ENCODE assay signal across 8 cellular contexts in the genomic region with DNA sequence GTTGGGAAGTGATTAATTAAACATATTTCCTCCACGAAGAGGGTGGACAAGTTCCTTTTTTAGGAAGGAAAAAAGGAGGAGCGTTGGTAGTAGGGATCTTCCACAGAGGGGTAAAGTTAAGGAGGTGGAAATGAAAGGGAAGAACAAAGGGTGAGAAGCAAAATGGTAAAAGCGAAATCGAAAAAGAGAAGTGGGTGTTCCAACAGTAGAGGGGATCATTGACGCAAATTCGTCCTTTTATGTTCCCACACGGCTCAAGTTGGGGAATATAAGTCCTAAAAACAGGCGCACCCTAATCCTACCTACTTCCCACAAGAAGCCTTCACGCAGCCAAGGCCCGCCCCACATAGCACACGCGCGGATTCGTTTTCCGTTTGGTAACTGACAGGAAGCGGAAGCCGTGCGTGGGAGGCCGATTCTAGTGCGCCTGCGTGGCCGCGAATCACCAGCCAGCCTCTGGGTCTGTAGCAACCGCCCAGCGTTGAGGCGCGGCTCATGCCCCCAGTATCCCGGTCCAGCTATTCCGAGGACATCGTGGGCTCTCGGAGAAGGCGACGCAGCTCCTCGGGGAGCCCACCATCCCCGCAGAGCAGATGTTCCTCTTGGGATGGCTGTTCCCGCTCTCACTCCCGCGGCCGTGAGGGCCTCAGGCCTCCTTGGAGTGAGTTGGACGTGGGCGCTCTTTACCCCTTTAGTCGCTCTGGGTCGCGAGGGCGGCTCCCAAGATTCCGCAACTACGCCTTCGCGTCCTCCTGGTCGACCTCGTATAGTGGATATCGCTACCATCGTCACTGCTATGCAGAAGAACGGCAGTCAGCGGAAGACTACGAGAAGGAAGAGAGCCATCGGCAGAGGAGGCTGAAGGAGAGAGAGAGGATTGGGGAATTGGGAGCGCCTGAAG.
DNase-seq lines count a peak whose midpoint lies in the region; ATAC-seq lines count a peak whose summit lies in the region.

A gene (plus strand): TSS at position 421 of the 901 bp plus-strand sequence. CDS start 75 bp downstream, at position 496.

- H3K9ac ChIP-seq in ES-I3 (ENCODE audit: low read depth, low read length): peak within 1 kb of the TSS; percentile 38; the same call in 1 of the 2 replicates

- DNase-seq in activated T-cell treated with anti-CD3 and anti-CD28 coated beads, Interleukin-2, amount 50 U/mL, for 1 hour: peak; percentile 60
- DNase-seq in fibroblast of gingiva (ENCODE audit: low read depth) (peak; percentile 77), non-pigmented ciliary epithelial cell (ENCODE audit: low read depth) (peak; percentile 32), superior temporal gyrus (ENCODE audit: extremely low spot score) (peak; percentile 74), amniotic stem cell (lab: John Stamatoyannopoulos, UW) (no peak), NCI-H69 (lab: John Stamatoyannopoulos, UW) (no peak)

- H3K4me1 ChIP-seq in ES-I3 (ENCODE audit: insufficient read depth, low read length): no peaks in the 10 kb centered on the region

- no peaks in the 10 kb centered on the region for H3K9me3 ChIP-seq in ES-I3 (ENCODE audit: control insufficient read depth, insufficient read depth, low read length)

- H3K36me3 ChIP-seq in ES-I3 (ENCODE audit: insufficient read depth, low read length): no peaks in the 10 kb centered on the region

- no peak for ATAC-seq in HG03469 (IDR thresholded peaks at IDR 0.05; ENCODE audit: unreplicated experiment)

Comparison
In these comparisons a context has a peak if more than half of its experiments do, and no peak if none do; other contexts are left out.
1. DNase-seq: peak in activated T-cell treated with anti-CD3 and anti-CD28 coated beads, Interleukin-2, amount 50 U/mL, for 1 hour (single experiment), fibroblast of gingiva (single experiment), non-pigmented ciliary epithelial cell (single experiment) and superior temporal gyrus (single experiment); none in amniotic stem cell (single experiment) and NCI-H69 (single experiment).